ENCODE assay signal across 17 cellular contexts in the genomic region with DNA sequence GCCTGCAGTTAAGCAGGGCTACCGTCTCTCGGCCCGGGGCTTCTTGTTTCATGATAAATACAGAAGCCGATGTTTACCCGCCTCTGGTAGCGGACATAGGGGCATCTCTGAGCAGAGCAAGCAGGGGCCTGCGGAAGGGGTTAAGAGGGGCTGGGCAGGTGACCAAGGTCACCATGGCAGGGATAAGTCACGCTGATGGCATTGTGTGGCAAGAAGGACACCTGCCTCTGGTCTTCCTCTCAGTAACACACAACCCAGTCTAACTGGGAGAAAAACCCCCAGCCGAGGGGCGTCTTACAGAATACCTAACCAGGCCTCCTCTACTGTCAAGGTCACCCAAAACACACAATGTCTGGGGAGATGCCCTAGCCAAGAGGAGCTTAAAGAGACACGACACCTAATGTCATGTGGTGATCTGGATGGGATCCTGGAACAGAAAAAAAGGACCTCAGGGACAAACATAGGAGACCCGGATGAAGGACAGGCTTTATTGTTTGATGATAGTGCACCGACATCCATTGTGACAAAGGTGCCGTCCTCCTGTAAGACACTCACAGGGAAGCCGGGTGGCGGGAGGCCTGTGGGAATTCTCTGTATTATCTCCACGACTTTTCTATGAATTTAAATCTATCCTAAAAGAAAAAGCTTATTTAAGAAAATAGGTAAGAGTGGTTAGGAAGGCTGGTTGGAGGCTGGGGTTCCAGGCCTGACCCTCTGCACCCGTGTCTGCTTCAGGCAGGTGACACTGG. TPM values are rescaled to one million over a fixed set of nuclear protein-coding genes. Genes with fewer than 3 reads are reported as not detected.
DNase-seq lines count a peak whose midpoint lies in the region; ATAC-seq, FAIRE-seq and TF ChIP-seq lines count a peak whose summit lies in the region.
"Had no signal": no experiment of that assay in that cellular context is flagged by ENCODE, and none has a peak within 500 bp of the region (broad histone marks: within the 10 kb centered on the region; RNA-seq: fewer than 3 reads in every experiment).

No MANE protein-coding gene starts in this region.

- H3K9ac ChIP-seq in HepG2 (ENCODE audit: insufficient read depth, low read depth, low read length), result peak overlapping the region; percentile 78

- H3K4me1 ChIP-seq in cardiac muscle cell (ENCODE audit: low read depth), result peaks cover 30% of the 10 kb centered on the region
- peaks cover 39% of the 10 kb centered on the region for H3K4me1 ChIP-seq in RWPE2 (ENCODE audit: insufficient read depth, poor library complexity, severe bottlenecking)
- peaks cover 97% of the 10 kb centered on the region for H3K4me1 ChIP-seq in HepG2 (ENCODE audit: insufficient read depth, low read length)

- no peak for DNase-seq in cardiac muscle cell (ENCODE audit: low read depth in 1 of 2, low spot score in 1 of 2)
- no peak for DNase-seq in left ventricle myocardium superior
- DNase-seq in RWPE2 (ENCODE audit: low spot score), result no peak
- peak; percentile 78 for DNase-seq in HepG2 (ENCODE audit: low spot score)
- DNase-seq in GM13977 (ENCODE audit: low spot score), result no peak
- DNase-seq in SHP77 (lab: John Stamatoyannopoulos, UW), result no peak
- no peak for DNase-seq in GM10266 (ENCODE audit: extremely low spot score)
- DNase-seq in EL, result no peak
- DNase-seq: C1 segment of cervical spinal cord, COR-L47, KG1, NCI-H1694, NCI-H2171 treated with DMSO at 0.1 percent for 48 hours had no signal

- in situ Hi-C loops in HepG2 (cut with HindIII; ENCODE audit: extremely low pct_ligation_motif_present, low pct_unique_long_range_greater_than_20kb) (no loop called here), GM13977 (cut with MboI; ENCODE audit: low pct_unique_long_range_greater_than_20kb, low sequenced_read_pairs, unreplicated experiment) (no loop called here)

- no peak overlapping the region for H2AFZ ChIP-seq in HepG2 (ENCODE audit: low read length)

- no TSS peak for BruUV-seq in HepG2 (replicated peaks; lab: Mats Ljungman, UMichigan)

- TF ChIP-seq CTCF in cardiac muscle cell (IDR thresholded peaks at IDR 0.05; ENCODE audit: low read depth, low read length), result no peak
- TF ChIP-seq CTCF in RWPE2 (IDR thresholded peaks at IDR 0.05; ENCODE audit: poor library complexity, severe bottlenecking), result no peak
- 0 out of 2 replicates have a peak, but pooled peaks have one; percentile 14 for TF ChIP-seq CTCF in HepG2 (CRISPR knock-in tag; IDR thresholded peaks at IDR 0.05)
- no peak for TF ChIP-seq CTCF in GM13977 (IDR thresholded peaks at IDR 0.05; ENCODE audit: extremely low read depth, insufficient read depth, missing control alignments)
- no peak for TF ChIP-seq CTCF in GM10266 (IDR thresholded peaks at IDR 0.05; ENCODE audit: control insufficient read depth, insufficient read depth, low read depth, missing control alignments)

- peak in 1 of 2 experiments; percentile 27; a peak in 1 of 4 replicates for TF ChIP-seq POLR2A in HepG2 (IDR thresholded peaks at IDR 0.05; ENCODE audit: insufficient read depth in 1 of 2, low read depth in 2 of 2, low read length in 2 of 2)

- H3K36me3 ChIP-seq in cardiac muscle cell (no peaks in the 10 kb centered on the region), RWPE2 (ENCODE audit: low read depth) (peaks cover 15% of the 10 kb centered on the region), HepG2 (replicated peaks in 1 of 2; ENCODE audit: control insufficient read depth in 1 of 2, insufficient read depth in 2 of 2, low read length in 2 of 2) (peaks cover 7 to 25% of the 10 kb centered on the region in 2 experiments)

- CTCF ChIA-PET in HepG2 (lab: Yijun Ruan, JAX; ENCODE audit: low intra/inter-chr PET ratio, low total read pairs), result interaction anchor here (0.9 kb wide), 1 partner anchor 129 kb away, joined by 3 read pairs; no protein-coding TSS in a partner anchor

- H3K27ac ChIP-seq in cardiac muscle cell (peak overlapping the region; percentile 98), RWPE2 (ENCODE audit: poor library complexity, severe bottlenecking) (peak overlapping the region; percentile 96), HepG2 (ENCODE audit: extremely low read length, insufficient read depth, low read length) (peak overlapping the region; percentile 88)
- H3K27ac ChIP-seq: RWPE1 had no signal

- peaks cover 97% of the 10 kb centered on the region for H3K79me2 ChIP-seq in HepG2 (ENCODE audit: insufficient read depth, low read length)

- H3K27me3 ChIP-seq in cardiac muscle cell (no peaks in the 10 kb centered on the region), RWPE2 (ENCODE audit: insufficient read depth, poor library complexity, severe bottlenecking) (no peaks in the 10 kb centered on the region), HepG2 (ENCODE audit: control insufficient read depth in 1 of 2, insufficient read depth in 2 of 2, low read length in 2 of 2) (no peaks in the 10 kb centered on the region; a peak in 1 of 5 replicates)

- H3K9me3 ChIP-seq in cardiac muscle cell (ENCODE audit: low read depth) (no peaks in the 10 kb centered on the region), RWPE2 (ENCODE audit: severe bottlenecking) (no peaks in the 10 kb centered on the region), HepG2 (ENCODE audit: low read length) (no peaks in the 10 kb centered on the region)

- TF ChIP-seq EP300 in HepG2 (IDR thresholded peaks at IDR 0.05; ENCODE audit: low read depth in 2 of 2, low read length in 2 of 2) (no peak; a peak in 1 of 4 replicates), HepG2 (CRISPR knock-in tag; IDR thresholded peaks at IDR 0.05; ENCODE audit: borderline replicate concordance) (no peak; the same call in 1 of the 2 replicates)

- peak overlapping the region; percentile 96 for H3K4me2 ChIP-seq in HepG2 (ENCODE audit: low read depth, low read length)

- intact Hi-C loops in left ventricle myocardium superior (cut with micrococcal nuclease), result no loop called here
- intact Hi-C loops in HepG2 (cut with micrococcal nuclease; ENCODE audit: unreplicated experiment), result loop anchor here (2.0 to 5.0 kb wide), 3 partner anchors 22 to 288 kb away; no protein-coding TSS in a partner anchor

- FAIRE-seq in HepG2 (lab: Jason Lieb, UNC), result peak; percentile 34
- FAIRE-seq: A204.1, GM18507, HTR-8/SVneo had no signal

- H3K4me3 ChIP-seq in cardiac muscle cell, result no peak overlapping the region
- no peak overlapping the region for H3K4me3 ChIP-seq in RWPE2 (ENCODE audit: severe bottlenecking)
- peak overlapping the region; percentile 31 to 64 (median 47) for H3K4me3 ChIP-seq in HepG2 (replicated peaks in 1 of 3; ENCODE audit: insufficient read depth in 1 of 3, low read depth in 2 of 3, low read length in 3 of 3)

- H4K20me1 ChIP-seq in HepG2 (ENCODE audit: insufficient read depth, low read length), result peaks cover 77% of the 10 kb centered on the region

- ATAC-seq in left ventricle myocardium superior (no peak), RWPE2 (ENCODE audit: low read depth) (no peak), HepG2 (peak; percentile 21)

- TF ChIP-seq RAD21 in HepG2 (CRISPR knock-in tag; IDR thresholded peaks at IDR 0.05), result no peak

- WGBS in HepG2 (ENCODE audit: low lambda C conversion rate), result 3% methylated on average over 18 of the region's 18 CpGs

- POLR2A ChIA-PET in HepG2 (lab: Yijun Ruan, JAX), result interaction anchor here (0.8 to 10.4 kb wide), 23 partner anchors 8 to 420 kb away, joined by 3 to 268 read pairs (median 5); no protein-coding TSS in a partner anchor

TF ChIP-seq in HepG2, 621 proteins besides CTCF, POLR2A, EP300 and RAD21 (continues in another document):
- no peak for TF ChIP-seq DNMT1 (CRISPR knock-in tag; IDR thresholded peaks at IDR 0.05)
- TF ChIP-seq, protein P1, sequence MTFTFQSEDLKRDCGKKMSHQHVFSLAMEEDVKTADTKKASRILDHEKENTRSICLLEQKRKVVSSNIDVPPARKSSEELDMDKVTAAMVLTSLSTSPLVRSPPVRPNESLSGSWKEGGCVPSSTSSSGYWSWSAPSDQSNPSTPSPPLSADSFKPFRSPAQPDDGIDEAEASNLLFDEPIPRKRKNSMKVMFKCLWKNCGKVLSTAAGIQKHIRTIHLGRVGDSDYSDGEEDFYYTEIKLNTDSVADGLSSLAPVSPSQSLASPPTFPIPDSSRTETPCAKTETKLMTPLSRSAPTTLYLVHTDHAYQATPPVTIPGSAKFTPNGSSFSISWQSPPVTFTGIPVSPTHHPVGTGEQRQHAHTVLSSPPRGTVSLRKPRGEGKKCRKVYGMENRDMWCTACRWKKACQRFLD (CRISPR knock-in tag; IDR thresholded peaks at IDR 0.05; ENCODE audit: borderline replicate concordance), result no peak
- no peak; the same call in 1 of the 2 replicates for TF ChIP-seq FOXC1 (CRISPR knock-in tag; IDR thresholded peaks at IDR 0.05; ENCODE audit: borderline replicate concordance)

RNA-seq across cellular contexts. Expression of a gene that starts 24.8 kb away (rescaled TPM):
- total RNA-seq in cardiac muscle cell, result 55.0 and 71.3 TPM in 2 replicates
- 35.8 and 48.5 TPM in 2 replicates for polyA plus RNA-seq in cardiac muscle cell
- total RNA-seq in left ventricle myocardium superior, result 8.3 TPM
- total RNA-seq in HepG2 (2016; rRNA removed; fragmentation: Illumina TruSeq; extraction: Trizol), result 34.6 and 44.3 TPM in 2 replicates
- 10.1 and 13.4 TPM in 2 replicates for total RNA-seq in HepG2 (2016; cell fraction: cytosol; rRNA removed; fragmentation: Illumina TruSeq; extraction: Trizol; ENCODE audit: low read depth)
- total RNA-seq in HepG2 (2016; cell fraction: insoluble cytoplasmic fraction; rRNA removed; fragmentation: Illumina TruSeq; extraction: Trizol), result 33.4 and 38.6 TPM in 2 replicates
- 23.4 and 24.2 TPM in 2 replicates for total RNA-seq in HepG2 (2016; cell fraction: membrane; rRNA removed; fragmentation: Illumina TruSeq; extraction: Trizol)
- total RNA-seq in HepG2 (2016; cell fraction: nucleus; rRNA removed; fragmentation: Illumina TruSeq; extraction: Trizol), result 29.3 and 37.6 TPM in 2 replicates
- 99.1 and 101 TPM in 2 replicates for polyA plus RNA-seq in HepG2 (2011; rRNA removed)
- 62.2 and 70.2 TPM in 2 replicates for polyA plus RNA-seq in HepG2 (2011; cell fraction: cytosol; rRNA removed)
- polyA plus RNA-seq in HepG2 (2011; cell fraction: nucleus; rRNA removed), result 57.3 and 58.3 TPM in 2 replicates
- polyA plus RNA-seq in HepG2 (2012), result 54.2 and 63.2 TPM in 2 replicates
- 12.1 and 15.0 TPM in 2 replicates for polyA plus RNA-seq in HepG2 (2016; cell fraction: cytosol; fragmentation: Illumina TruSeq; extraction: Trizol; ENCODE audit: low read depth)
- 41.4 and 47.1 TPM in 2 replicates for polyA plus RNA-seq in HepG2 (2016; cell fraction: insoluble cytoplasmic fraction; fragmentation: Illumina TruSeq; extraction: Trizol; ENCODE audit: low read depth)
- 16.0 and 16.3 TPM in 2 replicates for polyA plus RNA-seq in HepG2 (2016; cell fraction: membrane; fragmentation: Illumina TruSeq; extraction: Trizol; ENCODE audit: low read depth)
- polyA plus RNA-seq in HepG2 (2016; cell fraction: nucleus; fragmentation: Illumina TruSeq; extraction: Trizol; ENCODE audit: insufficient read depth, low read depth), result 33.7 and 37.2 TPM in 2 replicates
- polyA minus RNA-seq in HepG2 (2011; rRNA and poly(A)+ RNA removed; ENCODE audit: low replicate concordance), result 50.3 and 196 TPM in 2 replicates
- polyA minus RNA-seq in HepG2 (2011; cell fraction: cytosol; rRNA and poly(A)+ RNA removed), result 58.1 and 67.7 TPM in 2 replicates
- polyA minus RNA-seq in HepG2 (2011; cell fraction: nucleus; rRNA and poly(A)+ RNA removed), result 92.1 and 100 TPM in 2 replicates

Comparison
In these comparisons a context has a peak if more than half of its experiments do, and no peak if none do; other contexts are left out.
1. H3K4me3 ChIP-seq: peak in HepG2 (3 of 3); none in cardiac muscle cell (single experiment) and RWPE2 (single experiment).
2. Peak in every context shown above with its lines, with median percentiles within 50 percentile points of each other: H3K27ac ChIP-seq.